In the genomic region with DNA sequence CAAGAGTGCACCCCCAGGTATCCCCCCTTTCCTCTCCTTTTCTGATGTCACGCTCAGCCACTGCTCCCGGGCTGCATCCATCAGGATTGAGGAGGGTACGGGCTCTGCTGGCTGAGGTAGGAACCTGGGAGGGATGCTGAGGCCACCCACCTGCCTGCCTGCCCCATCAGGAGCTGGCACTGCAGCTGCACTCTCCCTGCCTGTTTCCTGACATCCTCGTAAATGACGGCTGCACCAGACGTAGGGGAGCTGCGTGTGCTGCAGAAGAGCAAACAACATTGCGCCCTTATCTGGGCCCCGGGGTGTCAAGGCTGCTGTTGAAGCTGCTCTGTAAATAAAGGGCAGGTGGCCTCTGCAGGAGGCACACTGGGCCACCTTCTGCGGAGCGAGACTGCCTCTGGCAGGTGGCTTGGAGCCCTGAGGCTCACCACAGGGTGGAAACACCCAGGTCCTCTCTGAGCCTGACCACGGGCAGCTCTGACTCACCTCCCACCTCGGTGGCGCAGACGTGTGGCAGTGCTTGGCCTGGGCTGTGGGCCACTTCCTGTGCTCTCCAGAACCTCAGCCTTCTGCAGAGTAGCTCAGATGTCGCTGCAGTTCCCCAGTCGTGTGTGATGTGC, we compare ENCODE assay signal across 9 cellular contexts. TPM values are rescaled to one million over a fixed set of nuclear protein-coding genes. Genes with fewer than 3 reads are reported as not detected.
DNase-seq lines count a peak whose midpoint lies in the region; ATAC-seq and TF ChIP-seq lines count a peak whose summit lies in the region.
"Had no signal": no experiment of that assay in that cellular context is flagged by ENCODE, and none has a peak within 500 bp of the region (broad histone marks: within the 10 kb centered on the region; RNA-seq: fewer than 3 reads in every experiment).

No MANE protein-coding gene starts in this region.

- H3K27ac Mint-ChIP-seq in activated naive CD4-positive, alpha-beta T cell treated with anti-CD3 and anti-CD28 coated beads, Interleukin-2, amount 10 ng/mL, durations not matched to agents 7 days and 5 days: peak overlapping the region; percentile 94
- H3K27ac Mint-ChIP-seq in CD14-positive monocyte: no peak overlapping the region

- no peaks in the 10 kb centered on the region for H3K9me3 Mint-ChIP-seq in activated naive CD4-positive, alpha-beta T cell treated with anti-CD3 and anti-CD28 coated beads, Interleukin-2, amount 10 ng/mL, durations not matched to agents 7 days and 5 days
- no peaks in the 10 kb centered on the region for H3K9me3 Mint-ChIP-seq in CD14-positive monocyte

- no peaks in the 10 kb centered on the region for H3K27me3 Mint-ChIP-seq in activated naive CD4-positive, alpha-beta T cell treated with anti-CD3 and anti-CD28 coated beads, Interleukin-2, amount 10 ng/mL, durations not matched to agents 7 days and 5 days
- H3K27me3 Mint-ChIP-seq in CD14-positive monocyte (ENCODE audit: low read depth in 3 of 3): no peaks in the 10 kb centered on the region

- H4K20me1 ChIP-seq in BLaER1 treated with 17β-estradiol and CSF1 and Interleukin-3, amounts not matched to agents 10 nM and 100 nM: peaks cover 42 to 90% (median 79%) of the 10 kb centered on the region in 11 experiments; a peak in 21 of 22 replicates

- H3K4me3 ChIP-seq in BLaER1 treated with 17β-estradiol and CSF1 and Interleukin-3, amounts not matched to agents 10 nM and 100 nM: no peak overlapping the region
- no peak overlapping the region for H3K4me3 ChIP-seq in SJCRH30

- no peak for TF ChIP-seq CTCF in CD14-positive monocyte (IDR thresholded peaks at IDR 0.05)

- H3K27ac ChIP-seq in BLaER1 treated with 17β-estradiol and CSF1 and Interleukin-3, amounts not matched to agents 10 nM and 100 nM: no peak overlapping the region
- no peak overlapping the region for H3K27ac ChIP-seq in SJCRH30

- H3K27me3 ChIP-seq in BLaER1 treated with 17β-estradiol and CSF1 and Interleukin-3, amounts not matched to agents 10 nM and 100 nM: no peaks in the 10 kb centered on the region
- H3K27me3 ChIP-seq in SJCRH30: no peaks in the 10 kb centered on the region

- H3K4me1 Mint-ChIP-seq in activated naive CD4-positive, alpha-beta T cell treated with anti-CD3 and anti-CD28 coated beads, Interleukin-2, amount 10 ng/mL, durations not matched to agents 7 days and 5 days: peaks cover 76% of the 10 kb centered on the region
- H3K4me1 Mint-ChIP-seq in CD14-positive monocyte: peaks cover 21% of the 10 kb centered on the region

- intact Hi-C loops in CD14-positive monocyte (cut with micrococcal nuclease): no loop called here

- H3K4me1 ChIP-seq in BLaER1 treated with 17β-estradiol and CSF1 and Interleukin-3, amounts not matched to agents 10 nM and 100 nM: peaks cover 31 to 60% (median 55%) of the 10 kb centered on the region in 10 experiments
- H3K4me1 ChIP-seq in SJCRH30: peaks cover 15% of the 10 kb centered on the region

- no peaks in the 10 kb centered on the region for H3K9me3 ChIP-seq in BLaER1 treated with 17β-estradiol and CSF1 and Interleukin-3, amounts not matched to agents 10 nM and 100 nM (replicated peaks in 1 of 11)
- H3K9me3 ChIP-seq in SJCRH30 (replicated peaks): no peaks in the 10 kb centered on the region

- H3K9ac ChIP-seq in BLaER1 treated with 17β-estradiol and CSF1 and Interleukin-3, amounts not matched to agents 10 nM and 100 nM: peak overlapping the region in 4 of 11 experiments; percentile 5 to 38 (median 26); a peak in 1 of 22 replicates

- DNase-seq in SJCRH30 (peak; percentile 68 to 74), CD14-positive monocyte (ENCODE audit: low spot score) (no peak), COLO829 (ENCODE audit: low spot score) (no peak)
- peak; percentile 90 for DNase-seq in activated naive CD4-positive, alpha-beta T cell treated with anti-CD3 and anti-CD28 coated beads, Interleukin-2, amount 10 ng/mL, durations not matched to agents 7 days and 5 days
- DNase-seq in stimulated activated CD4-positive, alpha-beta T cell treated with anti-CD3 and anti-CD28 coated beads, Interleukin-15, amount 100 ng/mL, for 48 hours (ENCODE audit: low read depth in 2 of 2): peak; percentile 44 to 58

- CTCF ChIA-PET in activated naive CD4-positive, alpha-beta T cell treated with anti-CD3 and anti-CD28 coated beads, Interleukin-2, amount 10 ng/mL, durations not matched to agents 7 days and 5 days (lab: Charles Lee): interaction anchor here (0.6 to 1.4 kb wide), 4 partner anchors 11 to 187 kb away, joined by 3 to 6 read pairs (median 3); no protein-coding TSS in a partner anchor

- H3K4me2 ChIP-seq in BLaER1 treated with 17β-estradiol and CSF1 and Interleukin-3, amounts not matched to agents 10 nM and 100 nM: peak overlapping the region; percentile 28 to 62 (median 47); a peak in 20 of 22 replicates

- peaks cover 39% of the 10 kb centered on the region for H3K36me3 Mint-ChIP-seq in activated naive CD4-positive, alpha-beta T cell treated with anti-CD3 and anti-CD28 coated beads, Interleukin-2, amount 10 ng/mL, durations not matched to agents 7 days and 5 days
- peaks cover 50 to 62% of the 10 kb centered on the region in 2 donors for H3K36me3 Mint-ChIP-seq in CD14-positive monocyte

- peak overlapping the region; percentile 51 for H3K4me3 Mint-ChIP-seq in activated naive CD4-positive, alpha-beta T cell treated with anti-CD3 and anti-CD28 coated beads, Interleukin-2, amount 10 ng/mL, durations not matched to agents 7 days and 5 days
- H3K4me3 Mint-ChIP-seq in CD14-positive monocyte: no peak overlapping the region

- peak; percentile 49 for ATAC-seq in HG03108 (IDR thresholded peaks at IDR 0.05; ENCODE audit: unreplicated experiment)
- no peak for ATAC-seq in GM19023 (IDR thresholded peaks at IDR 0.05; ENCODE audit: unreplicated experiment)

- H3K36me3 ChIP-seq in BLaER1 treated with 17β-estradiol and CSF1 and Interleukin-3, amounts not matched to agents 10 nM and 100 nM: peaks cover 55 to 88% (median 68%) of the 10 kb centered on the region in 11 experiments
- H3K36me3 ChIP-seq in SJCRH30: peaks cover 35% of the 10 kb centered on the region

RNA-seq across cellular contexts. Expression of a gene that starts 30.9 kb away (rescaled TPM):
- 37.8 and 40.0 TPM in 2 replicates for total RNA-seq in SJCRH30 (2014; rRNA removed; shearing (Covaris generic))
- polyA plus RNA-seq in CD14-positive monocyte: 10 to 100 TPM; 20.5 to 25.0 TPM

RNA-seq across cellular contexts. Expression of a gene that starts 31.0 kb away (rescaled TPM):
- total RNA-seq in SJCRH30 (2014; rRNA removed; shearing (Covaris generic)): 23.4 and 23.8 TPM in 2 replicates
- polyA plus RNA-seq in CD14-positive monocyte: 10 to 100 TPM; 11.2 TPM

RNA-seq across cellular contexts. Expression of a gene that starts 49.4 kb away (rescaled TPM):
- total RNA-seq in SJCRH30 (2014; rRNA removed; shearing (Covaris generic)): not detected in 2 replicates
- not detected for polyA plus RNA-seq in CD14-positive monocyte
- total RNA-seq: lung microvascular endothelial cell had no signal

Comparison
In these comparisons a context has a peak if more than half of its experiments do, and no peak if none do; other contexts are left out.
1. DNase-seq: peak in SJCRH30 (2 of 2), activated naive CD4-positive, alpha-beta T cell treated with anti-CD3 and anti-CD28 coated beads, Interleukin-2, amount 10 ng/mL, durations not matched to agents 7 days and 5 days (single experiment) and stimulated activated CD4-positive, alpha-beta T cell treated with anti-CD3 and anti-CD28 coated beads, Interleukin-15, amount 100 ng/mL, for 48 hours (2 of 2); none in CD14-positive monocyte (single experiment) and COLO829 (single experiment).